In genomic region chr15:77807115-77807514, GRCh38 we compare ENCODE assay signal across 20 cellular contexts.
DNase-seq lines count a peak whose midpoint lies in the region; ATAC-seq and TF ChIP-seq lines count a peak whose summit lies in the region.
"Had no signal": no experiment of that assay in that cellular context is flagged by ENCODE, and none has a peak within 500 bp of the region (broad histone marks: within the 10 kb centered on the region; RNA-seq: fewer than 3 reads in every experiment).

No MANE protein-coding gene starts in this region.

- H3K4me3 ChIP-seq in neural progenitor cell, result no peak overlapping the region
- H3K4me3 ChIP-seq: BLaER1 treated with 17β-estradiol and CSF1 and Interleukin-3, amounts not matched to agents 10 nM and 100 nM had no signal

- no peaks in the 10 kb centered on the region for H3K27me3 ChIP-seq in neural progenitor cell
- H3K27me3 ChIP-seq: BLaER1 treated with 17β-estradiol and CSF1 and Interleukin-3, amounts not matched to agents 10 nM and 100 nM had no signal

- H3K27me3 Mint-ChIP-seq in neural progenitor cell (ENCODE audit: insufficient read depth, low read depth), result peaks cover 13% of the 10 kb centered on the region

- H3K4me1 Mint-ChIP-seq in neural progenitor cell, result peaks cover 15% of the 10 kb centered on the region

- no peak overlapping the region for H3K4me2 ChIP-seq in neural progenitor cell
- H3K4me2 ChIP-seq: BLaER1 treated with 17β-estradiol and CSF1 and Interleukin-3, amounts not matched to agents 10 nM and 100 nM had no signal

- no peaks in the 10 kb centered on the region for H3K36me3 ChIP-seq in neural progenitor cell
- H3K36me3 ChIP-seq: BLaER1 treated with 17β-estradiol and CSF1 and Interleukin-3, amounts not matched to agents 10 nM and 100 nM had no signal

- no peak for ATAC-seq in HG02840 (IDR thresholded peaks at IDR 0.05; ENCODE audit: low FRiP score, unreplicated experiment)
- ATAC-seq in HG03108 (IDR thresholded peaks at IDR 0.05; ENCODE audit: unreplicated experiment), result no peak

- no peak for TF ChIP-seq CTCF in neural progenitor cell (IDR thresholded peaks at IDR 0.05)

- H4K20me1 ChIP-seq in neural progenitor cell (ENCODE audit: low read depth), result no peaks in the 10 kb centered on the region

- peaks cover 4% of the 10 kb centered on the region for H3F3A ChIP-seq in neural progenitor cell (ENCODE audit: low read depth)

- no peak overlapping the region for H3K4me3 Mint-ChIP-seq in neural progenitor cell
- H3K4me3 Mint-ChIP-seq: CD4-positive, alpha-beta T cell had no signal

- H2AFZ ChIP-seq in neural progenitor cell (replicated peaks), result no peak overlapping the region

- peaks cover 34% of the 10 kb centered on the region for H3K4me1 ChIP-seq in neural progenitor cell

- peak overlapping the region; percentile 80 for H3K27ac Mint-ChIP-seq in neural progenitor cell
- H3K27ac Mint-ChIP-seq: CD4-positive, alpha-beta T cell had no signal

- H3K27ac ChIP-seq in neural progenitor cell, result no peak overlapping the region
- H3K27ac ChIP-seq: BLaER1 treated with 17β-estradiol and CSF1 and Interleukin-3, amounts not matched to agents 10 nM and 100 nM had no signal

- H3K9me3 ChIP-seq in neural progenitor cell (ENCODE audit: low read depth), result no peaks in the 10 kb centered on the region
- H3K9me3 ChIP-seq: BLaER1 treated with 17β-estradiol and CSF1 and Interleukin-3, amounts not matched to agents 10 nM and 100 nM had no signal

- DNase-seq in NCI-H345 (lab: John Stamatoyannopoulos, UW), result peak; percentile 9
- no peak for DNase-seq in NCI-H345 treated with DMSO at 0.1 percent for 48 hours (lab: John Stamatoyannopoulos, UW; ENCODE audit: unreplicated experiment)
- peak; percentile 66 for DNase-seq in COR-L47 (lab: John Stamatoyannopoulos, UW)
- peak; percentile 46 for DNase-seq in NCI-H1092 (lab: John Stamatoyannopoulos, UW)
- DNase-seq in neural progenitor cell (ENCODE audit: low spot score), result no peak
- DNase-seq in mucosa of gallbladder (ENCODE audit: low spot score), result no peak
- DNase-seq: CD4-positive, alpha-beta T cell; DMS79 treated with DMSO at 0.1 percent for 48 hours; H7; NCI-H1105 treated with DMSO at 0.1 percent for 48 hours; NCI-H146; NCI-H1930; NCI-H2107; NCI-H2227 treated with DMSO at 0.1 percent for 48 hours; NCI-H510A treated with DMSO at 0.1 percent for 48 hours; NCI-H82; RPMI8226 had no signal

- no peaks in the 10 kb centered on the region for H3K36me3 Mint-ChIP-seq in neural progenitor cell

- H3K9ac ChIP-seq in neural progenitor cell, result no peak overlapping the region
- H3K9ac ChIP-seq: BLaER1 treated with 17β-estradiol and CSF1 and Interleukin-3, amounts not matched to agents 10 nM and 100 nM had no signal

- no peaks in the 10 kb centered on the region for H3K79me2 ChIP-seq in neural progenitor cell (ENCODE audit: low read depth)

- H3K9me3 Mint-ChIP-seq in neural progenitor cell, result no peaks in the 10 kb centered on the region
- H3K9me3 Mint-ChIP-seq: CD4-positive, alpha-beta T cell had no signal

Comparison
In these comparisons a context has a peak if more than half of its experiments do, and no peak if none do; other contexts are left out.
1. DNase-seq: peak in NCI-H345 (single experiment), COR-L47 (single experiment) and NCI-H1092 (single experiment); none in NCI-H345 treated with DMSO at 0.1 percent for 48 hours (single experiment), neural progenitor cell (single experiment) and mucosa of gallbladder (single experiment).